ENCODE assay signal across 8 cellular contexts in genomic region chr17:4833178-4833940, GRCh38. TPM values are rescaled to one million over a fixed set of nuclear protein-coding genes. Genes with fewer than 3 reads are reported as not detected.
A peak's percentile ranks its signal among the peaks of the same experiment; 100 is the strongest.
DNase-seq lines count a peak whose midpoint lies in the region; FAIRE-seq lines count a peak whose summit lies in the region.

Gene MINK1 (plus strand): TSS chr17:4833340. CDS start chr17:4833584, 244 bp downstream.

- intact Hi-C loops in activated naive CD4-positive, alpha-beta T cell treated with anti-CD3 and anti-CD28 coated beads for 36 hours (cut with micrococcal nuclease), result loop anchor here (1.0 to 5.0 kb wide), 4 partner anchors 26 to 690 kb away; partner anchors contain the start of genes ARRB2, CYB5D2, PLD2 and ZZEF1

- no peak for FAIRE-seq in frontal cortex (lab: Jason Lieb, UNC)

- peak within 1 kb of the TSS; percentile 83 for H3K27ac Mint-ChIP-seq in activated naive CD4-positive, alpha-beta T cell treated with anti-CD3 and anti-CD28 coated beads for 36 hours

- peak within 1 kb of the TSS; percentile 92 for H3K4me3 ChIP-seq in H7 (ENCODE audit: insufficient read depth, low read depth, low read length)
- H3K4me3 ChIP-seq in MG63, result peak within 1 kb of the TSS; percentile 69

- in situ Hi-C loops in G401 (cut with HindIII; ENCODE audit: low sequenced_read_pairs), result loop anchor here (10.0 kb wide), 1 partner anchor 109 kb away; no protein-coding TSS in a partner anchor

- peak; percentile 91 for DNase-seq in G401 (ENCODE audit: low spot score)
- peak; percentile 100 for DNase-seq in H7
- DNase-seq in MG63, result peak; percentile 76
- peak; percentile 94 for DNase-seq in SK-N-DZ (ENCODE audit: low spot score)
- DNase-seq in activated naive CD4-positive, alpha-beta T cell treated with anti-CD3 and anti-CD28 coated beads for 36 hours, result peak; percentile 82
- DNase-seq in frontal cortex (ENCODE audit: low spot score in 2 of 2), result peak; percentile 97
- peak; percentile 62 for DNase-seq in non-pigmented ciliary epithelial cell (ENCODE audit: low read depth)
- DNase-seq in substantia nigra (lab: John Stamatoyannopoulos, UW), result peak in 48 of 49 donors; percentile 32 to 94 (median 78)

- H3K9me3 ChIP-seq in MG63, result no peaks in the 10 kb centered on the region

- H3K9me3 Mint-ChIP-seq in activated naive CD4-positive, alpha-beta T cell treated with anti-CD3 and anti-CD28 coated beads for 36 hours, result no peaks in the 10 kb centered on the region

- H3K27me3 ChIP-seq in H7 (ENCODE audit: control insufficient read depth, insufficient read depth, low read length) (no peaks in the 10 kb centered on the region), MG63 (no peaks in the 10 kb centered on the region)

- CTCF ChIA-PET in activated naive CD4-positive, alpha-beta T cell treated with anti-CD3 and anti-CD28 coated beads for 36 hours (lab: Charles Lee), result interaction anchor here (0.9 kb wide), 1 partner anchor 28 kb away, joined by 3 read pairs; no protein-coding TSS in a partner anchor

- H3K36me3 Mint-ChIP-seq in activated naive CD4-positive, alpha-beta T cell treated with anti-CD3 and anti-CD28 coated beads for 36 hours (ENCODE audit: low read depth), result no peaks in the 10 kb centered on the region

- peaks cover 2% of the 10 kb centered on the region for H3K36me3 ChIP-seq in H7 (replicated peaks; ENCODE audit: control insufficient read depth, insufficient read depth, low read length)
- no peaks in the 10 kb centered on the region for H3K36me3 ChIP-seq in MG63

- H3K4me3 Mint-ChIP-seq in activated naive CD4-positive, alpha-beta T cell treated with anti-CD3 and anti-CD28 coated beads for 36 hours, result peak within 1 kb of the TSS; percentile 85

- peak within 1 kb of the TSS; percentile 97 for H3K27ac ChIP-seq in substantia nigra (ENCODE audit: low read depth, low read length, poor library complexity, severe bottlenecking)

- H3K27me3 Mint-ChIP-seq in activated naive CD4-positive, alpha-beta T cell treated with anti-CD3 and anti-CD28 coated beads for 36 hours (ENCODE audit: low read depth), result no peaks in the 10 kb centered on the region

- peaks cover 27% of the 10 kb centered on the region for H3K4me1 Mint-ChIP-seq in activated naive CD4-positive, alpha-beta T cell treated with anti-CD3 and anti-CD28 coated beads for 36 hours (ENCODE audit: low read depth)

RNA-seq across cellular contexts. Expression of gene MINK1, which starts in this region (rescaled TPM):
- total RNA-seq in G401 (2014; rRNA removed; shearing (Covaris generic)), result 33.8 and 48.3 TPM in 2 replicates
- total RNA-seq in H7 (2014; rRNA removed; shearing (Covaris generic)), result 42.4 and 58.2 TPM in 2 replicates
- total RNA-seq in MG63 (2014; rRNA removed; shearing (Covaris generic); ENCODE audit: low replicate concordance), result 15.1 and 19.1 TPM in 2 replicates
- polyA plus RNA-seq in SK-N-DZ (2014; cell fraction: cytosol; rRNA removed), result 24.7 and 25.1 TPM in 2 replicates
- polyA plus RNA-seq in SK-N-DZ (2014; cell fraction: nucleus; rRNA removed), result 259 and 267 TPM in 2 replicates
- 10 to 100 TPM; 49.1 to 50.4 TPM for total RNA-seq in activated naive CD4-positive, alpha-beta T cell treated with anti-CD3 and anti-CD28 coated beads for 36 hours
- total RNA-seq in frontal cortex, result 15.9 TPM

Comparison
In these comparisons a context has a peak if more than half of its experiments do, and no peak if none do; other contexts are left out.
1. Peak in every context shown above with its lines: DNase-seq, H3K4me3 ChIP-seq and H3K27ac ChIP-seq.